In the genomic region with DNA sequence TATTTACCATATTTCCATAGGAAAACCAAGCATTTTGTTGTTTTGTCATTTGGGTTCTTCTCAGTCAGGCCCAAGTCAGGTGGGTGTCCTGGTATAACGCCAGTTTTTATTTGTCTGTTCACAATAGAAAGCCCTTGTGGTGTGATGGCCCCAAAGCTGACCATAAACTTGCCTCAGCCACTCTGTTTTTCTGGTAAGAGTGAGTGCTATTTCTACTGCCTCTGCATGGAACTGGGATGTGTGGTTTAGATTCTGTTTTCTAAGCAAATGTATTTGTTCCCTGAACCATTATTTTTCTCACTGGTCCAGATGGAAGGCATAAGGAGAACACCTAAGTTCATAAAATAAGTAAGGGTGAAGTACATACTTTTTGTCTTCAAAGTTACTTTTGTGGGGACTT, we compare ENCODE assay signal across 24 cellular contexts. TPM values are rescaled to one million over a fixed set of nuclear protein-coding genes. Genes with fewer than 3 reads are reported as not detected.
DNase-seq lines count a peak whose midpoint lies in the region; ATAC-seq, FAIRE-seq and TF ChIP-seq lines count a peak whose summit lies in the region.
"Had no signal": no experiment of that assay in that cellular context is flagged by ENCODE, and none has a peak within 500 bp of the region (broad histone marks: within the 10 kb centered on the region; RNA-seq: fewer than 3 reads in every experiment).

No MANE protein-coding gene starts in this region.

- no peak for TF ChIP-seq CTCF in HEK293 (tag by site-specific recombination; IDR thresholded peaks at IDR 0.05)
- no peak for TF ChIP-seq CTCF in astrocyte (IDR thresholded peaks at IDR 0.05; ENCODE audit: insufficient read depth, low read depth, low read length)
- no peak for TF ChIP-seq CTCF in nephron (IDR thresholded peaks at IDR 0.05; ENCODE audit: unreplicated experiment in 3 of 3)
- no peak for TF ChIP-seq CTCF in type B pancreatic cell (conservative IDR thresholded peaks at IDR 0.05)

- no peak overlapping the region for H3K4me3 ChIP-seq in HEK293 (ENCODE audit: low read depth, low read length)
- no peak overlapping the region for H3K4me3 ChIP-seq in astrocyte (ENCODE audit: insufficient read depth, low read depth, low read length)
- H3K4me3 ChIP-seq: A549, GM23248 had no signal

- H3K4me3 Mint-ChIP-seq in astrocyte (ENCODE audit: unreplicated experiment) (no peak overlapping the region), nephron (peak overlapping the region; percentile 17 to 79 (median 26)), type B pancreatic cell (peak overlapping the region; percentile 48)
- H3K4me3 Mint-ChIP-seq: CD4-positive, alpha-beta memory T cell had no signal

- H3K36me3 ChIP-seq in HEK293 (ENCODE audit: control insufficient read depth in 2 of 2, insufficient read depth in 1 of 2, low read length in 2 of 2) (no peaks in the 10 kb centered on the region), astrocyte (ENCODE audit: insufficient read depth, low read length) (no peaks in the 10 kb centered on the region)

- H3K9me3 Mint-ChIP-seq in astrocyte (ENCODE audit: unreplicated experiment) (no peaks in the 10 kb centered on the region), nephron (no peaks in the 10 kb centered on the region), type B pancreatic cell (no peaks in the 10 kb centered on the region)

- H3K9ac ChIP-seq in astrocyte (ENCODE audit: low read length), result no peak overlapping the region
- H3K9ac ChIP-seq: GM23248 had no signal

- H3K27me3 Mint-ChIP-seq in astrocyte (ENCODE audit: low read depth, unreplicated experiment) (peaks cover 4% of the 10 kb centered on the region), nephron (ENCODE audit: low read depth) (no peaks in the 10 kb centered on the region), type B pancreatic cell (peaks cover 40% of the 10 kb centered on the region)

- H3K9me3 ChIP-seq in HEK293 (ENCODE audit: control insufficient read depth, insufficient read depth, low read depth, low read length) (no peaks in the 10 kb centered on the region), astrocyte (ENCODE audit: insufficient read depth, low read depth, low read length) (no peaks in the 10 kb centered on the region)
- H3K9me3 ChIP-seq: A549 had no signal

- H4K20me1 ChIP-seq in astrocyte (ENCODE audit: insufficient read depth, low read length), result no peaks in the 10 kb centered on the region

- CTCF ChIA-PET in HEK293 (lab: Yijun Ruan, JAX), result no interaction called here

- no peaks in the 10 kb centered on the region for H3K4me1 ChIP-seq in HEK293 (ENCODE audit: control insufficient read depth, insufficient read depth, low read length)
- peaks cover 30% of the 10 kb centered on the region for H3K4me1 ChIP-seq in astrocyte (ENCODE audit: insufficient read depth, low read length)

- H3K79me2 ChIP-seq in astrocyte (ENCODE audit: insufficient read depth, low read length), result peaks cover 10% of the 10 kb centered on the region

- H3K36me3 Mint-ChIP-seq in astrocyte (ENCODE audit: low read depth, unreplicated experiment) (no peaks in the 10 kb centered on the region), nephron (ENCODE audit: low read depth) (no peaks in the 10 kb centered on the region), type B pancreatic cell (no peaks in the 10 kb centered on the region)
- H3K36me3 Mint-ChIP-seq: CD4-positive, alpha-beta memory T cell had no signal

- ATAC-seq in GM19467 (IDR thresholded peaks at IDR 0.05; ENCODE audit: unreplicated experiment) (no peak), HG02798 (IDR thresholded peaks at IDR 0.05; ENCODE audit: poor library complexity, unreplicated experiment) (no peak)
- ATAC-seq: A549 had no signal

- no peak overlapping the region for H3K27ac Mint-ChIP-seq in astrocyte (ENCODE audit: unreplicated experiment)
- H3K27ac Mint-ChIP-seq in nephron, result peak overlapping the region in 2 of 3 experiments; percentile 46 to 59
- H3K27ac Mint-ChIP-seq in type B pancreatic cell, result no peak overlapping the region
- H3K27ac Mint-ChIP-seq: CD4-positive, alpha-beta memory T cell had no signal

- POLR2A ChIA-PET in HEK293 (lab: Yijun Ruan, JAX), result no interaction called here

- no peak overlapping the region for H3K4me2 ChIP-seq in astrocyte (ENCODE audit: low read length)
- H3K4me2 ChIP-seq: A549 had no signal

- DNase-seq in astrocyte (ENCODE audit: low read depth), result no peak
- no peak for DNase-seq in type B pancreatic cell (ENCODE audit: extremely low spot score, unreplicated experiment)
- no peak for DNase-seq in NCI-H128 (lab: John Stamatoyannopoulos, UW; ENCODE audit: unreplicated experiment)
- DNase-seq: 8988T; ACHN; AML-193; C1 segment of cervical spinal cord; Calu3; CD4-positive, alpha-beta memory T cell; COR-L47; DMS53; DMS79 treated with DMSO at 0.1 percent for 48 hours; GF-D8; GM23248; H7; HCEC 1CT had no signal

- peak; percentile 54 for FAIRE-seq in astrocyte (lab: Jason Lieb, UNC)
- FAIRE-seq: A549, GM12891, GM18507, H1 had no signal

- no peaks in the 10 kb centered on the region for H3K27me3 ChIP-seq in astrocyte (ENCODE audit: insufficient read depth, low read length)

- H2AFZ ChIP-seq in astrocyte (ENCODE audit: low read depth, low read length), result no peak overlapping the region
- H2AFZ ChIP-seq: GM23248 had no signal

- no peak overlapping the region for H3K27ac ChIP-seq in HEK293 (ENCODE audit: extremely low read depth, low read depth, low read length)
- no peak overlapping the region for H3K27ac ChIP-seq in astrocyte (ENCODE audit: low read depth, low read length)
- H3K27ac ChIP-seq: A549, GM23248 had no signal

- H3K4me1 Mint-ChIP-seq in astrocyte (ENCODE audit: low read depth, unreplicated experiment), result peaks cover 11% of the 10 kb centered on the region
- peaks cover 24% of the 10 kb centered on the region for H3K4me1 Mint-ChIP-seq in nephron
- H3K4me1 Mint-ChIP-seq in type B pancreatic cell (ENCODE audit: unreplicated experiment), result peaks cover 4% of the 10 kb centered on the region

TF ChIP-seq in HEK293, 187 proteins besides CTCF, POLR2A, EP300 and RAD21:
- TF ChIP-seq, protein P1, sequence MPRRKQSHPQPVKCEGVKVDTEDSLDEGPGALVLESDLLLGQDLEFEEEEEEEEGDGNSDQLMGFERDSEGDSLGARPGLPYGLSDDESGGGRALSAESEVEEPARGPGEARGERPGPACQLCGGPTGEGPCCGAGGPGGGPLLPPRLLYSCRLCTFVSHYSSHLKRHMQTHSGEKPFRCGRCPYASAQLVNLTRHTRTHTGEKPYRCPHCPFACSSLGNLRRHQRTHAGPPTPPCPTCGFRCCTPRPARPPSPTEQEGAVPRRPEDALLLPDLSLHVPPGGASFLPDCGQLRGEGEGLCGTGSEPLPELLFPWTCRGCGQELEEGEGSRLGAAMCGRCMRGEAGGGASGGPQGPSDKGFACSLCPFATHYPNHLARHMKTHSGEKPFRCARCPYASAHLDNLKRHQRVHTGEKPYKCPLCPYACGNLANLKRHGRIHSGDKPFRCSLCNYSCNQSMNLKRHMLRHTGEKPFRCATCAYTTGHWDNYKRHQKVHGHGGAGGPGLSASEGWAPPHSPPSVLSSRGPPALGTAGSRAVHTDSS (tag by site-specific recombination; IDR thresholded peaks at IDR 0.05), result no peak
- TF ChIP-seq ZNF335 (tag by site-specific recombination; conservative IDR thresholded peaks at IDR 0.05), result peak; percentile 90

RNA-seq across cellular contexts. Expression of a gene that starts 1.8 kb away (rescaled TPM):
- total RNA-seq in astrocyte, result 6.3 and 11.2 TPM in 2 replicates
- 2.9 and 11.3 TPM in 2 replicates for total RNA-seq in type B pancreatic cell (ENCODE audit: low replicate concordance)
- total RNA-seq: CD4-positive, alpha-beta memory T cell had no signal

Comparison
In these comparisons a context has a peak if more than half of its experiments do, and no peak if none do; other contexts are left out.
1. H3K27ac Mint-ChIP-seq: peak in nephron (2 of 3); none in astrocyte (single experiment) and type B pancreatic cell (single experiment).